25 cellular contexts compared by ENCODE assay signal in the genomic region with DNA sequence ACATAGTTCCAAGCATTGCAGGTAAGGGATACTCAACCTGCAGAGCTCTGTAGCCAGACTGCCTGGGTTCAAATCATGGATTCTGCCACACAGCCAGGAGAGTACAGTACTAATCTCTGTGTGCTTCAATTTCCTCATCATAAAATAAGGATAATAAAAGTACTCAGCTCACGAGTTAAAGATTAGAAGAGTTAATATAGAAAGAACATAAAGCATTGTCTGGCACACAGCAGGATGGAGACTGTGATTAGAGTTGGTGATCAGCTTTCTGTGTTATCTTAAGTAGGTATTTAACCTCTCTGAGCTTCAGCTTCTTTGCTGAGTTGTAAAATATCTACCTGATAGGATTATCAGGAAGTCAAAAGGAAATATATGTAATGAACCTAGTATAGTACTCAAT.
"Had no signal": no experiment of that assay in that cellular context is flagged by ENCODE, and none has a peak within 500 bp of the region (broad histone marks: within the 10 kb centered on the region; RNA-seq: fewer than 3 reads in every experiment).

No MANE protein-coding gene starts in this region.

- H3K27ac Mint-ChIP-seq: memory B cell; nephron; neural progenitor cell; stimulated activated naive CD8-positive, alpha-beta T cell treated with anti-CD3 and anti-CD28 coated beads, Interleukin-15, amount 100 ng/mL, for 72 hours; type B pancreatic cell had no signal

- H3K36me3 ChIP-seq: neural progenitor cell, neutrophil, right atrium auricular region, uterus had no signal

- DNase-seq: hypothalamus; immature natural killer cell; kidney; left ventricle myocardium inferior; midbrain; naive thymus-derived CD8-positive, alpha-beta T cell; occipital lobe; right lobe of liver; stimulated activated CD4-positive, alpha-beta T cell treated with anti-CD3 and anti-CD28 coated beads, Interleukin-12 subunit alpha, Interleukin-12 subunit beta, amount 100 ng/mL, for 4 hours; stimulated activated CD4-positive, alpha-beta T cell treated with anti-CD3 and anti-CD28 coated beads, Interleukin-15, amount 100 ng/mL, for 24 hours; stimulated activated CD4-positive, alpha-beta T cell treated with anti-CD3 and anti-CD28 coated beads, Interleukin-2, amount 100 ng/mL, for 24 hours; stimulated activated CD4-positive, alpha-beta T cell treated with anti-CD3 and anti-CD28 coated beads, Interleukin-4, amount 100 ng/mL, for 1 hour; stimulated activated naive CD4-positive, alpha-beta T cell; stimulated activated naive CD8-positive, alpha-beta T cell treated with anti-CD3 and anti-CD28 coated beads, Interleukin-15, amount 100 ng/mL, for 72 hours; substantia nigra; uterus had no signal

- H3K27me3 ChIP-seq: neural progenitor cell, right atrium auricular region, right lobe of liver, tibial nerve, uterus had no signal

- H3K4me3 ChIP-seq: left ventricle myocardium inferior, neural progenitor cell, right atrium auricular region, right lobe of liver, tibial nerve, uterus had no signal

- H3K9me3 Mint-ChIP-seq: immature natural killer cell; memory B cell; naive thymus-derived CD8-positive, alpha-beta T cell; type B pancreatic cell had no signal

- FAIRE-seq: islet of Langerhans, kidney had no signal

- H3K27ac ChIP-seq: left ventricle myocardium inferior, neural progenitor cell, neutrophil, parathyroid adenoma, right atrium auricular region, right lobe of liver, tibial nerve, uterus had no signal

- H3K9ac ChIP-seq: neural progenitor cell, parathyroid adenoma had no signal

- H3K4me3 Mint-ChIP-seq: memory B cell; neural progenitor cell; stimulated activated naive CD8-positive, alpha-beta T cell treated with anti-CD3 and anti-CD28 coated beads, Interleukin-15, amount 100 ng/mL, for 72 hours had no signal

- H3K4me1 Mint-ChIP-seq: memory B cell, nephron had no signal

- H3K9me3 ChIP-seq: left ventricle myocardium inferior, neutrophil, right atrium auricular region, right lobe of liver, tibial nerve, uterus had no signal

- ATAC-seq: naive thymus-derived CD8-positive, alpha-beta T cell; right lobe of liver; stimulated activated naive CD8-positive, alpha-beta T cell treated with anti-CD3 and anti-CD28 coated beads, Interleukin-15, amount 100 ng/mL, for 72 hours had no signal

- H3K27me3 Mint-ChIP-seq: memory B cell; naive thymus-derived CD8-positive, alpha-beta T cell; stimulated activated naive CD8-positive, alpha-beta T cell treated with anti-CD3 and anti-CD28 coated beads, Interleukin-15, amount 100 ng/mL, for 72 hours; type B pancreatic cell had no signal
